In the genomic region with DNA sequence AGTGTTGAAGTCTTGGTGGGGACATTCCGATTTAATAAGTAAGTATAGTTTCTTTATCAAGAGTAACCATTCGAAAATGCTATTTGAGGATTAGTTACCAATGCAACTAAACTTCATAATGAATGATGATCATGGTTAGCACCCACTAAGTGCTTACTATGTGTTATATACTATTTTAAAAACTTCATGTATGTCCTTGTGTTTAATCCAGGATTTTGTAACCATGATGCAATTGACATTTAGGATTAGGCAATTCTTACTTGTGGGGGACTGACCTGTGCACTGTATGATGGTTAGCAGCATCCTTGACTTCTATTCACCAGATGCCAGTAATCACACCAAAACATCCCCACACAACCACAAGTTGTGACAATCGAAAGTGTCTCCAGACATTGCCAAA, we compare ENCODE assay signal across 26 cellular contexts.
"Had no signal": no experiment of that assay in that cellular context is flagged by ENCODE, and none has a peak within 500 bp of the region (broad histone marks: within the 10 kb centered on the region; RNA-seq: fewer than 3 reads in every experiment).

No MANE protein-coding gene starts in this region.

- ATAC-seq: Panc1, PC-3 had no signal

- H3K9me3 ChIP-seq: SK-N-SH had no signal

- H3K4me2 ChIP-seq: SK-N-SH had no signal

- DNase-seq: IMR-90; Karpas-422; KG1; MM.1S; NCI-H1048; NCI-H1105; NCI-H1417; NCI-H1436 treated with DMSO at 0.1 percent for 48 hours; NCI-H1694; NCI-H187 treated with DMSO at 0.1 percent for 48 hours; NCI-H2029 treated with DMSO at 0.1 percent for 48 hours; NCI-H2171 treated with DMSO at 0.1 percent for 48 hours; NCI-H345; NCI-H446 treated with DMSO at 0.1 percent for 48 hours; NCI-H510A treated with DMSO at 0.1 percent for 48 hours; NCI-H526; NCI-H774; NK-92 treated with Interleukin-12 subunit alpha and Interleukin-12 subunit beta, amount 100 ng/mL, for 24 hours; PC-3; SHP77; SK-N-SH; SW 1271 had no signal

- H3K27ac ChIP-seq: HL-60, RWPE1 had no signal

- H3K9ac ChIP-seq: SK-N-SH had no signal

- FAIRE-seq: HTR-8/SVneo had no signal
